In the genomic region with DNA sequence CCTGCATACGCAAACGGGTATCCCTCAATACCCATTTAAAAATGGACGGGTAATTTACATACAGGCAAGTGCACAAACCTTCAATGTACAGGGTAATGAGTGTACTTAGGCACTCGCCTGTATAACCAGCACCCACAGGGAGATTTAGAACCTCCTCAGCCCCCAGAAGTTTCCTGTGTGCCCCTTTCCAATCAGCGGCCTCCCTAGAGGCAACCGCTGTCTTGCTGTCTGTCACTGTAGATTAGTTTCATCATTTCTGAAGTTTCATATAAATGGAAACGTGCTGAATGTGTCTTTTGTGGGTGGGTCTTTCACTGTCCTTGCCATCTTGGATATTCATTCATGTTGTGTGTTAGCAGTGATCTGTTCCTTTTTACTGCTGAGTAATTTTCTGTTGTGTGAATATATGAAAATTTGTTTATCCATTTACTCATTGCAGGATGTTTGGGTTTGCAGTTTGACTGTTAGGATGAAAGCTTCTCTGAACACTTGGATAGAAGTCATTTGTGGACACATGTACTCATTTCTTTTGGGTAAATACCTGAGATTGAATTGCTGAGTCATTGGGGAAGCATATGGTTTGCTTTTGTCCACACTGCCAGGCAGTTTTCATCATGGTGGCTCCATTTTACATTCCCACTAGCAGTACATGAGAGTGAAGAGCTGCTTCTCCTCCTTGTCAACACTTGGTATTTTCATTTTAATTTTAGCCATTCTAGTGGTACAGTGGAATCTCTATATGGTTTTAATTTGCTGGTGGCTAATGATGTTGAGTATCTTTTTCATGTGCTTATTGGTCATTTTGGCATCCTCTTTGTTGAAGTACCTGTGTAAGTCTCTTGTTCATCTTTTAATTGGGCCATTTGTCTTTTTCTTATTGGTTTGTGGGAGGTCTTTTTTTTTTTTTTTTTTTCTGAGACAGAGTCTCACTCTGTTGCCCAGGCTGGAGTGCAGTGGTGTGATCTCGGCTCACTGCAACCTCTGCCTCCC, we compare ENCODE assay signal across 1 cellular context.
TF ChIP-seq lines count a peak whose summit lies in the region.

No MANE protein-coding gene starts in this region.

TF ChIP-seq in GM12878, 131 proteins besides CTCF, POLR2A, EP300 and RAD21 (continued from another document):
- TF ChIP-seq ZBTB11 (CRISPR knock-in tag; IDR thresholded peaks at IDR 0.05) (no peak), ZZZ3 (IDR thresholded peaks at IDR 0.05; ENCODE audit: control insufficient read depth, insufficient read length, low read depth) (no peak), RBBP5 (conservative IDR thresholded peaks at IDR 0.05) (no peak), TBL1XR1 (IDR thresholded peaks at IDR 0.05; ENCODE audit: low read depth, low read length) (no peak), ZNF622 (IDR thresholded peaks at IDR 0.05) (no peak), ZNF592 (IDR thresholded peaks at IDR 0.05) (no peak), ATF7 (IDR thresholded peaks at IDR 0.05; ENCODE audit: low read depth) (no peak), IRF3 (IDR thresholded peaks at IDR 0.05) (no peak), NBN (IDR thresholded peaks at IDR 0.05) (no peak), ZNF24 (IDR thresholded peaks at IDR 0.05) (no peak), NFXL1 (IDR thresholded peaks at IDR 0.05; ENCODE audit: borderline replicate concordance) (no peak), MTA3 (IDR thresholded peaks at IDR 0.05; ENCODE audit: borderline replicate concordance, low read length) (no peak), TARDBP (IDR thresholded peaks at IDR 0.05; ENCODE audit: borderline replicate concordance) (no peak), RB1 (IDR thresholded peaks at IDR 0.05; ENCODE audit: borderline replicate concordance) (no peak), ZNF384 (IDR thresholded peaks at IDR 0.05; ENCODE audit: borderline replicate concordance, low read depth, low read length) (no peak), SIX5 (IDR thresholded peaks at IDR 0.05; ENCODE audit: low read depth, low read length, severe bottlenecking) (no peak), CREM (IDR thresholded peaks at IDR 0.05; ENCODE audit: low read depth) (0 out of 2 replicates have a peak, but pooled peaks have one; percentile 27), RUNX3 (IDR thresholded peaks at IDR 0.05; ENCODE audit: low read length) (peak; percentile 72), MYC (IDR thresholded peaks at IDR 0.05; ENCODE audit: insufficient read depth, insufficient read length, insufficient replicate concordance, low read length, severe bottlenecking) (no peak), MYB (IDR thresholded peaks at IDR 0.05; ENCODE audit: borderline replicate concordance, low read depth, low read length) (no peak), NR2C2 (IDR thresholded peaks at IDR 0.05; ENCODE audit: borderline replicate concordance, control insufficient read depth, insufficient read length, low read depth) (no peak), JUND (IDR thresholded peaks at IDR 0.05; ENCODE audit: low read depth, low read length) (no peak), RELA (IDR thresholded peaks at IDR 0.05; ENCODE audit: borderline replicate concordance, partially characterized antibody) (no peak), BHLHE40 (IDR thresholded peaks at IDR 0.05; ENCODE audit: borderline replicate concordance in 1 of 2, low read depth in 2 of 2, low read length in 1 of 2) (peak; percentile 47 to 57; a peak in 3 of 4 replicates), POLR2AphosphoS5 (IDR thresholded peaks at IDR 0.05; ENCODE audit: low read length) (no peak), ZBED1 (IDR thresholded peaks at IDR 0.05; ENCODE audit: borderline replicate concordance) (peak; percentile 60; the same call in 1 of the 2 replicates), CHD4 (IDR thresholded peaks at IDR 0.05) (no peak)
- TF ChIP-seq, protein P1, sequence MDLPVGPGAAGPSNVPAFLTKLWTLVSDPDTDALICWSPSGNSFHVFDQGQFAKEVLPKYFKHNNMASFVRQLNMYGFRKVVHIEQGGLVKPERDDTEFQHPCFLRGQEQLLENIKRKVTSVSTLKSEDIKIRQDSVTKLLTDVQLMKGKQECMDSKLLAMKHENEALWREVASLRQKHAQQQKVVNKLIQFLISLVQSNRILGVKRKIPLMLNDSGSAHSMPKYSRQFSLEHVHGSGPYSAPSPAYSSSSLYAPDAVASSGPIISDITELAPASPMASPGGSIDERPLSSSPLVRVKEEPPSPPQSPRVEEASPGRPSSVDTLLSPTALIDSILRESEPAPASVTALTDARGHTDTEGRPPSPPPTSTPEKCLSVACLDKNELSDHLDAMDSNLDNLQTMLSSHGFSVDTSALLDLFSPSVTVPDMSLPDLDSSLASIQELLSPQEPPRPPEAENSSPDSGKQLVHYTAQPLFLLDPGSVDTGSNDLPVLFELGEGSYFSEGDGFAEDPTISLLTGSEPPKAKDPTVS (IDR thresholded peaks at IDR 0.05; ENCODE audit: low read depth, low read length), result no peak
